9 cellular contexts compared by ENCODE assay signal in the genomic region with DNA sequence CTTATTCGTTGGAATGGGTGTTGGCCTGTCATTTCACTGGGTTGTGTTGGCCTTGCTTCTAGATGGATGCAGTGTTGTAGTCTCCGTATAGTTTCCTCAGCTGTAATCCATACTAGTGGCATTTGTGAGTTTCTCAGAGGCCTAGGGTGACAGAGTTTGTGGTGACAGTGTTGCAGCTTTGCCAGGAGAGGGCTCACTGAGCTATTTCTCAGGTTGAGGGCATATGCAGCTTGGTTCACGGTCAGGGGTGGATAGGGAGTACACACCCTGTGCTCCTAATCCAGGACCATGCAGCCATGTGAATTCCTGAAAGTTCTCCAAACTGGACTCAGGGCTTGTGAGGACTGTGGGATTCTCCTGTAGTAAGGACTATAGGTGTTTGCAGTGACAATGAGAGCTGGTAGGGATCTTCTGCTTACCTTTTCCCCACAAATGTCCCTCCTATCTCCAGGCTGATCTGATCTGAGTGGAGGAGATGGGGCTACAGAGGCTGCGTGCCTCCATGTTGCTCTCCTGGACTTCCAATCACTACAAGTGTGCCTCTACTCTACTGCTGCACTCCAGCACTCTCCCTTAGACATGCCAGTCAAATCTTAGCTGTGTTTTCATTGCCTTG.
DNase-seq lines count a peak whose midpoint lies in the region; ATAC-seq lines count a peak whose summit lies in the region.
"Had no signal": no experiment of that assay in that cellular context is flagged by ENCODE, and none has a peak within 500 bp of the region (broad histone marks: within the 10 kb centered on the region; RNA-seq: fewer than 3 reads in every experiment).

No MANE protein-coding gene starts in this region.

- no peak overlapping the region for H3K9ac ChIP-seq in GM23248

- in situ Hi-C loops in GM23248 (cut with MboI) = no loop called here

- peaks cover 4% of the 10 kb centered on the region for H3K9me3 Mint-ChIP-seq in activated naive CD8-positive, alpha-beta T cell treated with anti-CD3 and anti-CD28 coated beads for 36 hours

- H3K4me3 ChIP-seq in GM23248 = no peak overlapping the region

- H3K4me2 ChIP-seq in GM23248 (ENCODE audit: unreplicated experiment) = no peak overlapping the region

- intact Hi-C loops in sciatic nerve (cut with DNase I) = no loop called here

- peaks cover 28% of the 10 kb centered on the region for H3K27me3 Mint-ChIP-seq in activated naive CD8-positive, alpha-beta T cell treated with anti-CD3 and anti-CD28 coated beads for 36 hours

- H3K4me3 Mint-ChIP-seq in activated naive CD8-positive, alpha-beta T cell treated with anti-CD3 and anti-CD28 coated beads for 36 hours = no peak overlapping the region
- H3K4me3 Mint-ChIP-seq: CD4-positive, CD25-positive, alpha-beta regulatory T cell had no signal

- no peak overlapping the region for H3K27ac ChIP-seq in GM23248

- no peaks in the 10 kb centered on the region for H3K79me2 ChIP-seq in GM23248 (ENCODE audit: insufficient read depth)

- no peaks in the 10 kb centered on the region for H3K4me1 Mint-ChIP-seq in activated naive CD8-positive, alpha-beta T cell treated with anti-CD3 and anti-CD28 coated beads for 36 hours
- H3K4me1 Mint-ChIP-seq: CD4-positive, CD25-positive, alpha-beta regulatory T cell had no signal

- ATAC-seq in sciatic nerve = no peak
- no peak for ATAC-seq in HG02840 (IDR thresholded peaks at IDR 0.05; ENCODE audit: low FRiP score, unreplicated experiment)

- H3F3A ChIP-seq in GM23248 (ENCODE audit: insufficient read depth) = no peaks in the 10 kb centered on the region

- no peaks in the 10 kb centered on the region for H4K20me1 ChIP-seq in GM23248 (ENCODE audit: insufficient read depth)

- no peaks in the 10 kb centered on the region for H3K36me3 Mint-ChIP-seq in activated naive CD8-positive, alpha-beta T cell treated with anti-CD3 and anti-CD28 coated beads for 36 hours
- H3K36me3 Mint-ChIP-seq: CD4-positive, CD25-positive, alpha-beta regulatory T cell had no signal

- no peak overlapping the region for H2AFZ ChIP-seq in GM23248

- WGBS in GM23248 (ENCODE audit: low coverage in 1 of 2, low lambda C conversion rate in 2 of 2, missing lambda C conversion rate in 2 of 2), 2 experiments = 32 to 35% methylated on average over 4 of the region's 4 CpGs

- no peaks in the 10 kb centered on the region for H3K9me3 ChIP-seq in GM23248 (ENCODE audit: low read depth)

- peak; percentile 54 for DNase-seq in NCI-H345 (lab: John Stamatoyannopoulos, UW)
- DNase-seq in NCI-H345 treated with DMSO at 0.1 percent for 48 hours (lab: John Stamatoyannopoulos, UW; ENCODE audit: unreplicated experiment) = no peak
- peak; percentile 45 for DNase-seq in GM23248
- peak; percentile 73 for DNase-seq in NAMALWA (ENCODE audit: low spot score)
- peak; percentile 2 for DNase-seq in activated naive CD8-positive, alpha-beta T cell treated with anti-CD3 and anti-CD28 coated beads for 36 hours
- peak; percentile 1 to 32 for DNase-seq in lung microvascular endothelial cell (ENCODE audit: low read depth in 2 of 2)
- no peak for DNase-seq in sciatic nerve (ENCODE audit: low spot score)
- DNase-seq: CD4-positive, CD25-positive, alpha-beta regulatory T cell had no signal

- H3K36me3 ChIP-seq in GM23248 (ENCODE audit: low read depth) = no peaks in the 10 kb centered on the region

- H3K27ac Mint-ChIP-seq in activated naive CD8-positive, alpha-beta T cell treated with anti-CD3 and anti-CD28 coated beads for 36 hours = no peak overlapping the region
- H3K27ac Mint-ChIP-seq: CD4-positive, CD25-positive, alpha-beta regulatory T cell had no signal

- H3K9me2 ChIP-seq in GM23248 (ENCODE audit: insufficient read depth) = no peaks in the 10 kb centered on the region

- no peaks in the 10 kb centered on the region for H3K4me1 ChIP-seq in GM23248 (ENCODE audit: insufficient read depth)

- peaks cover 3% of the 10 kb centered on the region; the same call in 1 of the 2 replicates for H3K27me3 ChIP-seq in GM23248 (replicated peaks; ENCODE audit: insufficient read depth)

Comparison
In these comparisons a context has a peak if more than half of its experiments do, and no peak if none do; other contexts are left out.
1. DNase-seq: peak in NCI-H345 (single experiment), GM23248 (single experiment), NAMALWA (single experiment), activated naive CD8-positive, alpha-beta T cell treated with anti-CD3 and anti-CD28 coated beads for 36 hours (single experiment) and lung microvascular endothelial cell (2 of 2); none in NCI-H345 treated with DMSO at 0.1 percent for 48 hours (single experiment) and sciatic nerve (single experiment).